25 cellular contexts compared by ENCODE assay signal in genomic region chr12:124611559-124612391, GRCh38.
"Had no signal": no experiment of that assay in that cellular context is flagged by ENCODE, and none has a peak within 500 bp of the region (broad histone marks: within the 10 kb centered on the region; RNA-seq: fewer than 3 reads in every experiment).

No MANE protein-coding gene starts in this region.

- H3K4me3 Mint-ChIP-seq: activated naive CD8-positive, alpha-beta T cell treated with anti-CD3 and anti-CD28 coated beads, Interleukin-2, amount 10 ng/mL, durations not matched to agents 7 days and 5 days; activated T-helper 1 cell treated with anti-CD3 and anti-CD28 coated beads, Interleukin-12 subunit alpha, Interleukin-12 subunit beta, Interleukin-2, Interleukin-4 antibody, amounts not matched to agents 30 ng/mL and 10 ng/mL and 1 ng/mL, durations not matched to agents 14 hours and 24 hours and 36 hours; mesothelial cell of epicardium; natural killer cell treated with Interleukin-12 subunit alpha and Interleukin-12 subunit beta and Interleukin-15 and Interleukin-18, amount 100 ng/mL, for 72 hours; T-helper 1 cell treated with Interleukin-12 subunit alpha and Interleukin-12 subunit beta and Interleukin-4 antibody, amounts not matched to agents 30 μg/mL and 1 μg/mL, for 36 hours had no signal

- H3K27ac ChIP-seq: dorsolateral prefrontal cortex, lower lobe of right lung, tibial nerve, WERI-Rb-1 had no signal

- H3K9me3 Mint-ChIP-seq: activated T-helper 1 cell treated with anti-CD3 and anti-CD28 coated beads, Interleukin-12 subunit alpha, Interleukin-12 subunit beta, Interleukin-2, Interleukin-4 antibody, amounts not matched to agents 30 ng/mL and 10 ng/mL and 1 ng/mL, durations not matched to agents 14 hours and 24 hours and 36 hours; mesothelial cell of epicardium; natural killer cell treated with Interleukin-12 subunit alpha and Interleukin-12 subunit beta and Interleukin-15 and Interleukin-18, amount 100 ng/mL, for 72 hours had no signal

- DNase-seq: activated CD4-positive, alpha-beta T cell treated with anti-CD3 and anti-CD28 coated beads for 1 hour; activated naive CD4-positive, alpha-beta T cell treated with Interleukin-2 at 50 U/mL for 16 hours; activated naive CD8-positive, alpha-beta T cell treated with anti-CD3 and anti-CD28 coated beads, Interleukin-2, amount 10 ng/mL, durations not matched to agents 7 days and 5 days; activated T-cell treated with anti-CD3 and anti-CD28 coated beads for 4 hours; amygdala; caudate nucleus; foreskin fibroblast; hippocampal formation; left colon; lower lobe of right lung; occipital lobe; retina; stimulated activated CD4-positive, alpha-beta T cell treated with anti-CD3 and anti-CD28 coated beads, Interleukin-12 subunit alpha, Interleukin-12 subunit beta, amount 100 ng/mL, for 4 hours; stimulated activated CD4-positive, alpha-beta T cell treated with anti-CD3 and anti-CD28 coated beads, Interleukin-1b, Interleukin-23, amount 100 ng/mL, for 48 hours; stimulated activated CD8-positive, alpha-beta memory T cell treated with anti-CD3 and anti-CD28 coated beads, Interleukin-4, amount 100 ng/mL, for 48 hours; stimulated activated naive CD4-positive, alpha-beta T cell; WERI-Rb-1 had no signal

- H3K4me3 ChIP-seq: dorsolateral prefrontal cortex, lower lobe of right lung, tibial nerve had no signal

- H3K27ac Mint-ChIP-seq: activated naive CD8-positive, alpha-beta T cell treated with anti-CD3 and anti-CD28 coated beads, Interleukin-2, amount 10 ng/mL, durations not matched to agents 7 days and 5 days; activated T-helper 1 cell treated with anti-CD3 and anti-CD28 coated beads, Interleukin-12 subunit alpha, Interleukin-12 subunit beta, Interleukin-2, Interleukin-4 antibody, amounts not matched to agents 30 ng/mL and 10 ng/mL and 1 ng/mL, durations not matched to agents 14 hours and 24 hours and 36 hours; T-helper 1 cell treated with Interleukin-12 subunit alpha and Interleukin-12 subunit beta and Interleukin-4 antibody, amounts not matched to agents 30 μg/mL and 1 μg/mL, for 36 hours had no signal

- ATAC-seq: left colon; lower lobe of right lung; natural killer cell treated with Interleukin-12 subunit alpha and Interleukin-12 subunit beta and Interleukin-15 and Interleukin-18, amount 100 ng/mL, for 72 hours had no signal

- H3K36me3 Mint-ChIP-seq: activated naive CD8-positive, alpha-beta T cell treated with anti-CD3 and anti-CD28 coated beads, Interleukin-2, amount 10 ng/mL, durations not matched to agents 7 days and 5 days; mesothelial cell of epicardium; natural killer cell treated with Interleukin-12 subunit alpha and Interleukin-12 subunit beta and Interleukin-15 and Interleukin-18, amount 100 ng/mL, for 72 hours had no signal

- H3K9me3 ChIP-seq: lower lobe of right lung, tibial nerve had no signal

- H3K36me3 ChIP-seq: lower lobe of right lung, tibial nerve, WERI-Rb-1 had no signal

- FAIRE-seq: colon, islet of Langerhans had no signal

- H3K27me3 ChIP-seq: dorsolateral prefrontal cortex, tibial nerve had no signal
